ENCODE assay signal across 20 cellular contexts in genomic region chr2:235952714-235953113, GRCh38.
"Had no signal": no experiment of that assay in that cellular context is flagged by ENCODE, and none has a peak within 500 bp of the region (broad histone marks: within the 10 kb centered on the region; RNA-seq: fewer than 3 reads in every experiment).

No MANE protein-coding gene starts in this region.

- H3K9me3 ChIP-seq: mucosa of descending colon, neutrophil, psoas muscle, suprapubic skin, vagina had no signal

- H3K36me3 Mint-ChIP-seq: mesothelial cell of epicardium; naive B cell; natural killer cell treated with Interleukin-12 subunit alpha and Interleukin-12 subunit beta and Interleukin-15 and Interleukin-18, amount 100 ng/mL, for 72 hours had no signal

- H3K36me3 ChIP-seq: neutrophil, suprapubic skin, vagina had no signal

- H3K4me1 Mint-ChIP-seq: naive B cell; stimulated activated naive CD8-positive, alpha-beta T cell treated with anti-CD3 and anti-CD28 coated beads, Interleukin-15, amount 100 ng/mL, for 72 hours had no signal

- H3K4me1 ChIP-seq: psoas muscle, suprapubic skin, vagina had no signal

- H3K27ac ChIP-seq: dorsolateral prefrontal cortex, neutrophil, psoas muscle, suprapubic skin, vagina had no signal

- DNase-seq: dorsolateral prefrontal cortex; effector CD4-positive, alpha-beta T cell; kidney; mesenchymal stem cell; mucosa of descending colon; naive B cell; right cardiac atrium; small intestine; stimulated activated CD4-positive, alpha-beta T cell treated with anti-CD3 and anti-CD28 coated beads, Interleukin-12 subunit alpha, Interleukin-12 subunit beta, amount 100 ng/mL, for 4 hours; stimulated activated CD4-positive, alpha-beta T cell treated with anti-CD3 and anti-CD28 coated beads, Interleukin-4, amount 100 ng/mL, for 1 hour; trophoblast cell had no signal

- H3K27me3 ChIP-seq: dorsolateral prefrontal cortex, suprapubic skin, vagina had no signal

- ATAC-seq: left lobe of liver, mucosa of descending colon, psoas muscle, right cardiac atrium had no signal

- H3K27ac Mint-ChIP-seq: mesothelial cell of epicardium; naive B cell; natural killer cell treated with Interleukin-12 subunit alpha and Interleukin-12 subunit beta and Interleukin-15 and Interleukin-18, amount 100 ng/mL, for 72 hours had no signal

- H3K9me3 Mint-ChIP-seq: mesothelial cell of epicardium; natural killer cell treated with Interleukin-12 subunit alpha and Interleukin-12 subunit beta and Interleukin-15 and Interleukin-18, amount 100 ng/mL, for 72 hours; neural crest cell; stimulated activated naive CD8-positive, alpha-beta T cell treated with anti-CD3 and anti-CD28 coated beads, Interleukin-15, amount 100 ng/mL, for 72 hours had no signal

- H3K4me3 ChIP-seq: dorsolateral prefrontal cortex, mucosa of descending colon, psoas muscle, suprapubic skin, vagina had no signal

- H3K4me3 Mint-ChIP-seq: mesothelial cell of epicardium; naive B cell; natural killer cell treated with Interleukin-12 subunit alpha and Interleukin-12 subunit beta and Interleukin-15 and Interleukin-18, amount 100 ng/mL, for 72 hours; neural crest cell; stimulated activated naive CD8-positive, alpha-beta T cell treated with anti-CD3 and anti-CD28 coated beads, Interleukin-15, amount 100 ng/mL, for 72 hours had no signal
